Comparison of ENCODE assay signal across 8 cellular contexts in the genomic region with DNA sequence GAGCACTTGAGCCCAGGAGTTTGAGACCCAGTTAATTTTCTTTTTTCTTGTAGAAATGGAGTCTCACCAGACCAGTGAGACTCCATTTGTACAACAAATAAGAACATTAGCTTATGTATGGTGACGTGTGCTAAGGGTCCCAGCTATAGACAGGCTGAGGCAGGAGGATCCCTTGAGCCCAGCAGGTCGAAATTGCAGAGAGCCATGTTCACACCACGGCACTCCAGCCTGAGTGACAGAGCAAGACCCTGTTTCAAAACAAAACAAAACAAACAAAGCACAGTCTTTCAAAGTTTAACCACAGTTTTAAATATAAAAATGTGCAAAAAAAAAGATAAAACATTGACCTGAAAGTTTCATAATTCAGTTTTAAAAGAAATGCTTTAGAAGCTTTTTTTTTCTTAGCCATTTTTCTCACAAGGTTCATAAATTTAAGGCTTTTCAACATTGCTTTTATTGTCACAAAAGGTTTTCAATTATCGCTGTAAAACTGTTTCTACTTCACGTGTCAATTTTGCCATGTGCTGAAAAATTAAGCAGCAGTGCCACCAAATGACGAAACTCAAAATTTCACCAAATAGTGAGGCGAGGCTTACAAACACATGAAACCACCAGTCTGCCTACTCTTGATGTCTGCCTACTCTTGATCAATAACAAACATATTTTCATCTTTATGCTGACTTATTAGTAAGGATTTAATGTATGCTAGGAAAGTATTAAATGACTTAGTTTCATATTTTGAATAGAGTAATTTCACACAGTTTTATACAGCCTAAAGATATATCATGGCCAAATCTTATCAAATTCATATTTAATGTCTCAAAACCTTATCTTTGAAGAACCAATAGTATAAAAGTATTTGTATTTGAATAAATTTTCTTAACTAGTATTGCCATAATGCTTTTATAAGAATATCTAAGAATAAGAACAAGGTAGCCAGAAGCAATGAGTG.
A peak's percentile ranks its signal among the peaks of the same experiment; 100 is the strongest.
DNase-seq lines count a peak whose midpoint lies in the region; ATAC-seq and TF ChIP-seq lines count a peak whose summit lies in the region.

No MANE protein-coding gene starts in this region.

- H3K27me3 ChIP-seq in esophagus squamous epithelium, result no peaks in the 10 kb centered on the region

- POLR2A ChIA-PET in naive thymus-derived CD8-positive, alpha-beta T cell (lab: Charles Lee), result no interaction called here

- no peak overlapping the region for H3K4me3 Mint-ChIP-seq in T-helper 2 cell treated with Interferon-gamma antibody and Interleukin-4, amounts not matched to agents 5 μg/mL and 100 μg/mL, for 36 hours
- no peak overlapping the region for H3K4me3 Mint-ChIP-seq in naive thymus-derived CD8-positive, alpha-beta T cell

- TF ChIP-seq CTCF in 22Rv1 (IDR thresholded peaks at IDR 0.05), result peak; percentile 53
- peak; percentile 26 to 60 (median 44) for TF ChIP-seq CTCF in esophagus squamous epithelium (IDR thresholded peaks at IDR 0.05)

- H3K4me1 Mint-ChIP-seq in T-helper 2 cell treated with Interferon-gamma antibody and Interleukin-4, amounts not matched to agents 5 μg/mL and 100 μg/mL, for 36 hours (ENCODE audit: low read depth), result peaks cover 10% of the 10 kb centered on the region
- H3K4me1 Mint-ChIP-seq in naive thymus-derived CD8-positive, alpha-beta T cell, result peaks cover 0 to under 1% (median 0%) of the 10 kb centered on the region in 4 donors

- TF ChIP-seq POLR2A in esophagus squamous epithelium (IDR thresholded peaks at IDR 0.05), result no peak

- H3K4me3 ChIP-seq in esophagus squamous epithelium, result no peak overlapping the region

- DNase-seq in EL (peak; percentile 63), H4 (ENCODE audit: low spot score) (peak; percentile 42), M059J (ENCODE audit: low read depth) (peak; percentile 45), esophagus squamous epithelium (lab: John Stamatoyannopoulos, UW) (no peak)
- peak; percentile 9 for DNase-seq in T-helper 2 cell treated with Interferon-gamma antibody and Interleukin-4, amounts not matched to agents 5 μg/mL and 100 μg/mL, for 36 hours (ENCODE audit: low spot score)
- DNase-seq in naive thymus-derived CD8-positive, alpha-beta T cell, result peak in 7 of 10 donors; percentile 4 to 52 (median 42)

- peak overlapping the region; percentile 36; the same call in 1 of the 2 replicates for H3K27ac ChIP-seq in 22Rv1
- no peak overlapping the region for H3K27ac ChIP-seq in esophagus squamous epithelium

- intact Hi-C loops in esophagus squamous epithelium (cut with DNase I), result loop anchor here (10.0 kb wide), 2 partner anchors 461 to 561 kb away; no protein-coding TSS in a partner anchor

- H3K27ac Mint-ChIP-seq in T-helper 2 cell treated with Interferon-gamma antibody and Interleukin-4, amounts not matched to agents 5 μg/mL and 100 μg/mL, for 36 hours, result no peak overlapping the region
- H3K27ac Mint-ChIP-seq in naive thymus-derived CD8-positive, alpha-beta T cell, result no peak overlapping the region

- H3K27me3 Mint-ChIP-seq in T-helper 2 cell treated with Interferon-gamma antibody and Interleukin-4, amounts not matched to agents 5 μg/mL and 100 μg/mL, for 36 hours (ENCODE audit: low read depth), result no peaks in the 10 kb centered on the region
- H3K27me3 Mint-ChIP-seq in naive thymus-derived CD8-positive, alpha-beta T cell, result no peaks in the 10 kb centered on the region

- H3K4me1 ChIP-seq in esophagus squamous epithelium, result peaks cover 0 to 4% (median 0%) of the 10 kb centered on the region in 3 donors

- H3K36me3 Mint-ChIP-seq in T-helper 2 cell treated with Interferon-gamma antibody and Interleukin-4, amounts not matched to agents 5 μg/mL and 100 μg/mL, for 36 hours (ENCODE audit: low read depth), result peaks cover 3% of the 10 kb centered on the region
- peaks cover 4 to 29% (median 17%) of the 10 kb centered on the region in 3 donors for H3K36me3 Mint-ChIP-seq in naive thymus-derived CD8-positive, alpha-beta T cell

- WGBS in esophagus squamous epithelium, 2 donors, result 14 to 24% methylated on average over 6 to 7 of the region's 7 CpGs

- H3K9me3 Mint-ChIP-seq in T-helper 2 cell treated with Interferon-gamma antibody and Interleukin-4, amounts not matched to agents 5 μg/mL and 100 μg/mL, for 36 hours, result no peaks in the 10 kb centered on the region
- H3K9me3 Mint-ChIP-seq in naive thymus-derived CD8-positive, alpha-beta T cell, result peaks cover 0 to under 1% (median 0%) of the 10 kb centered on the region in 9 donors

- ATAC-seq in naive thymus-derived CD8-positive, alpha-beta T cell, result no peak
- ATAC-seq in GM18858 (IDR thresholded peaks at IDR 0.05; ENCODE audit: unreplicated experiment), result no peak

- H3K9me3 ChIP-seq in esophagus squamous epithelium, result no peaks in the 10 kb centered on the region

- peaks cover 0 to 2% (median 0%) of the 10 kb centered on the region in 3 donors for H3K36me3 ChIP-seq in esophagus squamous epithelium
